18 cellular contexts compared by ENCODE assay signal in the genomic region with DNA sequence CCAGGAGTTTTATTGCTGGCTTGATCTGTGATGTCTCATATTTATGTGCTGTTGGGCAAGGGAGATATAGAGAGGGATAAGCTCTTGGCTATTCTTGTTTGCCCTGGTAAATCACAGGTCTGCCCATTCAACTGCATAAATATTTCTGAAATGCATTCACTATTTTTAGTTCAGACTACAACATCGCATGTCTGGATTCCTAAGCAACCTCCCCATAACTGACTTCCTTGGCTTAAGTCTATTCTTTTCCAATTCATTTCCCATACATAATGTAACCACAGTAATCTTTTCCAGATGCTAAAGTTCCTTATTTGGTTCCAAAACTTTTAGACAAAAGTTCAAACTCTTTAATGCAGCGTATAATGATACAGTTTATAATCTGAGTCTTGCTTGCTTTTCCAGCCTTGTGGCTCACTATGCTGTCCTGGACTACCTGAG.
DNase-seq lines count a peak whose midpoint lies in the region; ATAC-seq and TF ChIP-seq lines count a peak whose summit lies in the region.
"Had no signal": no experiment of that assay in that cellular context is flagged by ENCODE, and none has a peak within 500 bp of the region (broad histone marks: within the 10 kb centered on the region; RNA-seq: fewer than 3 reads in every experiment).

No MANE protein-coding gene starts in this region.

- no peak overlapping the region for H3K4me3 Mint-ChIP-seq in type B pancreatic cell
- no peak overlapping the region for H3K4me3 Mint-ChIP-seq in stimulated activated naive CD8-positive, alpha-beta T cell treated with anti-CD3 and anti-CD28 coated beads, Interleukin-15, amount 100 ng/mL, for 72 hours
- H3K4me3 Mint-ChIP-seq: brain; CD4-positive, CD25-positive, alpha-beta regulatory T cell; stimulated activated naive B cell treated with anti-CD40 and anti-IgM and Interleukin-4, amounts not matched to agents 10 μg/mL and 1 μg/mL and 100 μg/mL, for 72 hours had no signal

- CTCF ChIA-PET in SK-N-SH (lab: Yijun Ruan, JAX) = interaction anchor here (3.5 kb wide), 1 partner anchor 25 kb away, joined by 14 read pairs; no protein-coding TSS in a partner anchor
- CTCF ChIA-PET in GM10248 (lab: Yijun Ruan, JAX) = no interaction called here

- H3K36me3 Mint-ChIP-seq in type B pancreatic cell = peaks cover 4% of the 10 kb centered on the region
- H3K36me3 Mint-ChIP-seq: brain; CD4-positive, CD25-positive, alpha-beta regulatory T cell; stimulated activated naive B cell treated with anti-CD40 and anti-IgM and Interleukin-4, amounts not matched to agents 10 μg/mL and 1 μg/mL and 100 μg/mL, for 72 hours had no signal

- WGBS in SK-N-SH (ENCODE audit: low lambda C conversion rate) = 27% methylated on average over 2 of the region's 2 CpGs

- no peak overlapping the region for H3K4me3 ChIP-seq in SK-N-SH (ENCODE audit: low read depth in 2 of 2, low read length in 1 of 2)
- H3K4me3 ChIP-seq in fibroblast of pulmonary artery (replicated peaks; ENCODE audit: low read depth, low read length) = no peak overlapping the region
- H3K4me3 ChIP-seq in retinal pigment epithelial cell (ENCODE audit: low read length) = no peak overlapping the region
- H3K4me3 ChIP-seq: gastrocnemius medialis, skin epidermis had no signal

- no peak for TF ChIP-seq RAD21 in SK-N-SH (IDR thresholded peaks at IDR 0.05; ENCODE audit: low read length)

- no peaks in the 10 kb centered on the region for H3K79me2 ChIP-seq in SK-N-SH (ENCODE audit: insufficient read depth)

- peak; percentile 66 for DNase-seq in EL
- DNase-seq in SK-N-SH = no peak
- peak; percentile 39 for DNase-seq in fibroblast of pulmonary artery (ENCODE audit: low read depth)
- peak; percentile 98 for DNase-seq in retinal pigment epithelial cell (ENCODE audit: low read depth)
- DNase-seq in NCI-H2107 (lab: John Stamatoyannopoulos, UW) = no peak
- no peak for DNase-seq in GM10248 (ENCODE audit: extremely low spot score)
- no peak for DNase-seq in type B pancreatic cell (ENCODE audit: extremely low spot score, unreplicated experiment)
- no peak for DNase-seq in stimulated activated naive CD8-positive, alpha-beta T cell treated with anti-CD3 and anti-CD28 coated beads, Interleukin-15, amount 100 ng/mL, for 72 hours
- DNase-seq: activated CD8-positive, alpha-beta memory T cell treated with anti-CD3 and anti-CD28 coated beads for 24 hours; CD4-positive, CD25-positive, alpha-beta regulatory T cell; gastrocnemius medialis; Karpas-422; stimulated activated naive B cell treated with anti-CD40 and anti-IgM and Interleukin-4, amounts not matched to agents 10 μg/mL and 1 μg/mL and 100 μg/mL, for 72 hours; SW 1271 had no signal

- H3K9me2 ChIP-seq in SK-N-SH = no peaks in the 10 kb centered on the region

- H3K27me3 Mint-ChIP-seq in type B pancreatic cell = no peaks in the 10 kb centered on the region
- H3K27me3 Mint-ChIP-seq in stimulated activated naive CD8-positive, alpha-beta T cell treated with anti-CD3 and anti-CD28 coated beads, Interleukin-15, amount 100 ng/mL, for 72 hours = no peaks in the 10 kb centered on the region
- H3K27me3 Mint-ChIP-seq: brain; CD4-positive, CD25-positive, alpha-beta regulatory T cell; stimulated activated naive B cell treated with anti-CD40 and anti-IgM and Interleukin-4, amounts not matched to agents 10 μg/mL and 1 μg/mL and 100 μg/mL, for 72 hours had no signal

- no peak overlapping the region for H3K4me2 ChIP-seq in SK-N-SH

- no peaks in the 10 kb centered on the region for H3K9me3 ChIP-seq in SK-N-SH
- H3K9me3 ChIP-seq: gastrocnemius medialis, neutrophil had no signal

- H3K4me1 ChIP-seq in SK-N-SH (ENCODE audit: control insufficient read depth in 1 of 2, insufficient read depth in 2 of 2, low read depth in 1 of 2, low read length in 1 of 2) = peaks cover 0 to 24% of the 10 kb centered on the region in 2 experiments; a peak in 2 of 4 replicates

- no peaks in the 10 kb centered on the region for H3K36me3 ChIP-seq in SK-N-SH (replicated peaks in 1 of 2; ENCODE audit: control insufficient read depth in 1 of 2, insufficient read depth in 2 of 2, low read length in 1 of 2)
- H3K36me3 ChIP-seq: gastrocnemius medialis, neutrophil had no signal

- POLR2A ChIA-PET in SK-N-SH (lab: Yijun Ruan, JAX) (no interaction called here), GM10248 (lab: Yijun Ruan, JAX) (no interaction called here)

- H4K20me1 ChIP-seq in SK-N-SH (ENCODE audit: insufficient read depth) = no peaks in the 10 kb centered on the region

- peaks cover 5% of the 10 kb centered on the region for H3K4me1 Mint-ChIP-seq in type B pancreatic cell (ENCODE audit: unreplicated experiment)
- H3K4me1 Mint-ChIP-seq in stimulated activated naive CD8-positive, alpha-beta T cell treated with anti-CD3 and anti-CD28 coated beads, Interleukin-15, amount 100 ng/mL, for 72 hours = peaks cover 5% of the 10 kb centered on the region
- H3K4me1 Mint-ChIP-seq: CD4-positive, CD25-positive, alpha-beta regulatory T cell; stimulated activated naive B cell treated with anti-CD40 and anti-IgM and Interleukin-4, amounts not matched to agents 10 μg/mL and 1 μg/mL and 100 μg/mL, for 72 hours had no signal

- H3K27me3 ChIP-seq in SK-N-SH (ENCODE audit: insufficient read depth) = no peaks in the 10 kb centered on the region
- H3K27me3 ChIP-seq: gastrocnemius medialis, neutrophil had no signal

- peak overlapping the region; percentile 85 to 89 for H3K27ac ChIP-seq in SK-N-SH (ENCODE audit: low read depth in 2 of 2, low read length in 1 of 2)
- H3K27ac ChIP-seq: neutrophil, skin epidermis, VCaP had no signal

- no peak overlapping the region for H3K27ac Mint-ChIP-seq in type B pancreatic cell
- no peak overlapping the region for H3K27ac Mint-ChIP-seq in stimulated activated naive CD8-positive, alpha-beta T cell treated with anti-CD3 and anti-CD28 coated beads, Interleukin-15, amount 100 ng/mL, for 72 hours
- H3K27ac Mint-ChIP-seq: CD4-positive, CD25-positive, alpha-beta regulatory T cell; stimulated activated naive B cell treated with anti-CD40 and anti-IgM and Interleukin-4, amounts not matched to agents 10 μg/mL and 1 μg/mL and 100 μg/mL, for 72 hours had no signal

- TF ChIP-seq EP300 in SK-N-SH (IDR thresholded peaks at IDR 0.05; ENCODE audit: borderline replicate concordance in 1 of 2, low read depth in 1 of 2, low read length in 1 of 2) = peak in 1 of 2 experiments; percentile 91; a peak in 3 of 4 replicates

- no peaks in the 10 kb centered on the region for H3K9me3 Mint-ChIP-seq in type B pancreatic cell
- no peaks in the 10 kb centered on the region for H3K9me3 Mint-ChIP-seq in stimulated activated naive CD8-positive, alpha-beta T cell treated with anti-CD3 and anti-CD28 coated beads, Interleukin-15, amount 100 ng/mL, for 72 hours
- H3K9me3 Mint-ChIP-seq: stimulated activated naive B cell treated with anti-CD40 and anti-IgM and Interleukin-4, amounts not matched to agents 10 μg/mL and 1 μg/mL and 100 μg/mL, for 72 hours had no signal

- H2AFZ ChIP-seq in SK-N-SH (ENCODE audit: low read depth) = no peak overlapping the region

- no peak for ATAC-seq in stimulated activated naive CD8-positive, alpha-beta T cell treated with anti-CD3 and anti-CD28 coated beads, Interleukin-15, amount 100 ng/mL, for 72 hours
- ATAC-seq: gastrocnemius medialis; stimulated activated naive B cell treated with anti-CD40 and anti-IgM and Interleukin-4, amounts not matched to agents 10 μg/mL and 1 μg/mL and 100 μg/mL, for 72 hours had no signal

- peaks cover 8% of the 10 kb centered on the region for H3F3A ChIP-seq in SK-N-SH (replicated peaks; ENCODE audit: insufficient read depth)

- H3K9ac ChIP-seq in SK-N-SH = peak overlapping the region; percentile 21; the same call in 1 of the 2 replicates

- no peak for TF ChIP-seq CTCF in SK-N-SH (IDR thresholded peaks at IDR 0.05)
- TF ChIP-seq CTCF in fibroblast of pulmonary artery (IDR thresholded peaks at IDR 0.05; ENCODE audit: low read length, missing control alignments) = no peak
- no peak for TF ChIP-seq CTCF in retinal pigment epithelial cell (conservative IDR thresholded peaks at IDR 0.05; ENCODE audit: low read depth, low read length)
- no peak for TF ChIP-seq CTCF in GM10248 (IDR thresholded peaks at IDR 0.05; ENCODE audit: control extremely low read depth, extremely low read depth, low read depth, missing control alignments)
- no peak for TF ChIP-seq CTCF in type B pancreatic cell (conservative IDR thresholded peaks at IDR 0.05)

TF ChIP-seq in SK-N-SH, 30 proteins besides CTCF, POLR2A, EP300 and RAD21 (continues in another document):
- no peak for TF ChIP-seq YY1 (IDR thresholded peaks at IDR 0.05; ENCODE audit: low read depth)
- TF ChIP-seq, protein P1, sequence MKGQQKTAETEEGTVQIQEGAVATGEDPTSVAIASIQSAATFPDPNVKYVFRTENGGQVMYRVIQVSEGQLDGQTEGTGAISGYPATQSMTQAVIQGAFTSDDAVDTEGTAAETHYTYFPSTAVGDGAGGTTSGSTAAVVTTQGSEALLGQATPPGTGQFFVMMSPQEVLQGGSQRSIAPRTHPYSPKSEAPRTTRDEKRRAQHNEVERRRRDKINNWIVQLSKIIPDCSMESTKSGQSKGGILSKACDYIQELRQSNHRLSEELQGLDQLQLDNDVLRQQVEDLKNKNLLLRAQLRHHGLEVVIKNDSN (IDR thresholded peaks at IDR 0.05; ENCODE audit: borderline replicate concordance, low read depth) = peak; percentile 26; the same call in 1 of the 2 replicates
- peak; percentile 68; the same call in 1 of the 2 replicates for TF ChIP-seq FOXM1 (IDR thresholded peaks at IDR 0.05; ENCODE audit: low read depth)
- TF ChIP-seq NRF1 (IDR thresholded peaks at IDR 0.05; ENCODE audit: low read depth, low read length) = no peak
- TF ChIP-seq FOXJ3 (CRISPR knock-in tag; IDR thresholded peaks at IDR 0.05) = no peak
- no peak for TF ChIP-seq SIN3A (IDR thresholded peaks at IDR 0.05; ENCODE audit: borderline replicate concordance, low read depth, low read length)

Comparison
In these comparisons a context has a peak if more than half of its experiments do, and no peak if none do; other contexts are left out.
1. DNase-seq: peak in EL (single experiment), fibroblast of pulmonary artery (single experiment) and retinal pigment epithelial cell (single experiment); none in SK-N-SH (single experiment), NCI-H2107 (single experiment), GM10248 (single experiment), type B pancreatic cell (single experiment) and stimulated activated naive CD8-positive, alpha-beta T cell treated with anti-CD3 and anti-CD28 coated beads, Interleukin-15, amount 100 ng/mL, for 72 hours (0 of 2).